Comparison of ENCODE assay signal across 2 cellular contexts in genomic region chr20:13236990-13237720, GRCh38.
TF ChIP-seq lines count a peak whose summit lies in the region.

No MANE protein-coding gene starts in this region.

TF ChIP-seq in A549, 52 proteins besides CTCF, POLR2A, EP300 and RAD21 (continued from another document):
- TF ChIP-seq ZNF302 (CRISPR knock-in tag; IDR thresholded peaks at IDR 0.05) (no peak), PBX3 (IDR thresholded peaks at IDR 0.05) (no peak), HEYL (CRISPR knock-in tag; IDR thresholded peaks at IDR 0.05) (no peak), ELK1 (IDR thresholded peaks at IDR 0.05; ENCODE audit: low read depth, low read length) (no peak), GATA3 (IDR thresholded peaks at IDR 0.05; ENCODE audit: borderline replicate concordance) (no peak), ZC3H11A (IDR thresholded peaks at IDR 0.05) (no peak), E2F6 (IDR thresholded peaks at IDR 0.05; ENCODE audit: borderline replicate concordance, low read depth) (no peak), ZSCAN20 (CRISPR knock-in tag; IDR thresholded peaks at IDR 0.05) (no peak)

TF ChIP-seq in WTC11, 78 proteins besides CTCF, POLR2A, EP300 and RAD21 (continued from another document):
- TF ChIP-seq PRRX2 (CRISPR knock-in tag; IDR thresholded peaks at IDR 0.05) (no peak), GTF2I (CRISPR knock-in tag; conservative IDR thresholded peaks at IDR 0.05) (no peak), AR (CRISPR knock-in tag; IDR thresholded peaks at IDR 0.05) (no peak), NR3C1 (CRISPR knock-in tag; conservative IDR thresholded peaks at IDR 0.05; ENCODE audit: low read depth) (no peak), ZNF281 (CRISPR knock-in tag; IDR thresholded peaks at IDR 0.05) (no peak)
